ENCODE assay signal across 8 cellular contexts in the genomic region with DNA sequence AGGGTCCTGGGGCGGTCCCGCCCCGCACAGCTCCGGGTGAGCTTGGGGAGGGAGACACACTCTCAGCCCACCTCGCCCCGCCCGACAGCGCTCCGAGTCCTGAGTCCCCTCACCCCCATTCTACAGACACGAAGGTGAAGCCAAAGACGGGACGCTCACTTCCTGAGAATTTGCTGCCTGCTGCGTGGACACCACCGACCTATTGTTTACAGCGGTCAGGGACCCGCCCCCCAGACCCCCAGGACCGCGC. TPM values are rescaled to one million over a fixed set of nuclear protein-coding genes. Genes with fewer than 3 reads are reported as not detected.
DNase-seq lines count a peak whose midpoint lies in the region; ATAC-seq and TF ChIP-seq lines count a peak whose summit lies in the region.

No MANE protein-coding gene starts in this region.

- H4K20me1 ChIP-seq in DOHH2 (ENCODE audit: control insufficient read depth, insufficient read depth, low read depth, low read length): no peaks in the 10 kb centered on the region

- CTCF ChIA-PET in MCF 10A (lab: Yijun Ruan, JAX): no interaction called here

- H3K9me3 ChIP-seq in DOHH2 (ENCODE audit: control insufficient read depth, insufficient read depth, low read length) (peaks cover 58% of the 10 kb centered on the region), mesodermal cell (ENCODE audit: control insufficient read depth, low read length) (peaks cover 31% of the 10 kb centered on the region)

- no peaks in the 10 kb centered on the region for H3K4me1 Mint-ChIP-seq in MCF 10A (ENCODE audit: insufficient read depth, unreplicated experiment)

- peak overlapping the region; percentile 95 for H3K27ac Mint-ChIP-seq in MCF 10A (ENCODE audit: low read depth, unreplicated experiment)

- H3K27me3 Mint-ChIP-seq in MCF 10A (ENCODE audit: insufficient read depth, unreplicated experiment): no peaks in the 10 kb centered on the region

- POLR2A ChIA-PET in MCF 10A (lab: Yijun Ruan, JAX): interaction anchor here (1.3 to 3.0 kb wide), 2 partner anchors 136 to 212 kb away, joined by 3 to 16 read pairs; partner anchors contain the start of gene ZNF718

- H3F3A ChIP-seq in DOHH2 (ENCODE audit: control insufficient read depth, insufficient read depth): no peaks in the 10 kb centered on the region

- intact Hi-C loops in MCF 10A (cut with micrococcal nuclease): no loop called here

- H3K4me2 ChIP-seq in DOHH2 (ENCODE audit: low read length): peak overlapping the region; percentile 84

- H3K4me3 Mint-ChIP-seq in MCF 10A (ENCODE audit: unreplicated experiment): peak overlapping the region; percentile 86

- H3K4me3 ChIP-seq in DOHH2 (ENCODE audit: low read length): peak overlapping the region; percentile 84
- peak overlapping the region; percentile 89 for H3K4me3 ChIP-seq in mesodermal cell (ENCODE audit: extremely low read depth, insufficient read depth, low read length, poor library complexity, severe bottlenecking)
- H3K4me3 ChIP-seq in urinary bladder (ENCODE audit: low read depth, low read length): peak overlapping the region; percentile 57

- no peaks in the 10 kb centered on the region for H3K27me3 ChIP-seq in DOHH2 (ENCODE audit: control insufficient read depth, low read length)

- TF ChIP-seq CTCF in DOHH2 (IDR thresholded peaks at IDR 0.05; ENCODE audit: low read depth, low read length, poor library complexity, severe bottlenecking): no peak
- no peak for TF ChIP-seq CTCF in MCF 10A (IDR thresholded peaks at IDR 0.05; ENCODE audit: unreplicated experiment)

- H3K9me3 Mint-ChIP-seq in MCF 10A (ENCODE audit: unreplicated experiment): peaks cover 12% of the 10 kb centered on the region

- ATAC-seq in HG03354 (IDR thresholded peaks at IDR 0.05; ENCODE audit: poor library complexity, severe bottlenecking, unreplicated experiment): peak; percentile 8

- H3K4me1 ChIP-seq in DOHH2 (ENCODE audit: control insufficient read depth, low read length) (peaks cover 17% of the 10 kb centered on the region), mesodermal cell (ENCODE audit: control insufficient read depth, insufficient read depth, low read length, poor library complexity, severe bottlenecking) (no peaks in the 10 kb centered on the region), urinary bladder (ENCODE audit: insufficient read depth) (no peaks in the 10 kb centered on the region)

- no TSS peak for BruUV-seq in MCF 10A (replicated peaks; lab: Mats Ljungman, UMichigan)

- H3K36me3 Mint-ChIP-seq in MCF 10A (ENCODE audit: insufficient read depth, unreplicated experiment): peaks cover 30% of the 10 kb centered on the region

- no peaks in the 10 kb centered on the region for H3K9me2 ChIP-seq in DOHH2 (replicated peaks; ENCODE audit: control insufficient read depth, low read length)

- H3K27ac ChIP-seq in DOHH2 (ENCODE audit: low read depth, low read length): peak overlapping the region; percentile 50
- peak overlapping the region; percentile 89 for H3K27ac ChIP-seq in mesodermal cell (ENCODE audit: low read depth, low read length, severe bottlenecking)
- peak overlapping the region; percentile 83 for H3K27ac ChIP-seq in urinary bladder (ENCODE audit: low read depth)

- H3K36me3 ChIP-seq in DOHH2 (ENCODE audit: control insufficient read depth, low read length): peaks cover 34% of the 10 kb centered on the region
- H3K36me3 ChIP-seq in mesodermal cell (ENCODE audit: control insufficient read depth, insufficient read depth, low read length): peaks cover 30% of the 10 kb centered on the region
- H3K36me3 ChIP-seq in urinary bladder (ENCODE audit: insufficient read depth): no peaks in the 10 kb centered on the region

- peaks cover 42% of the 10 kb centered on the region for H3K79me2 ChIP-seq in DOHH2 (ENCODE audit: control insufficient read depth, low read length)

- DNase-seq in MCF 10A (ENCODE audit: unreplicated experiment) (no peak), DMS153 (lab: John Stamatoyannopoulos, UW) (no peak), AML-193 (lab: John Stamatoyannopoulos, UW) (no peak), UCSD-AML1 (lab: John Stamatoyannopoulos, UW; ENCODE audit: unreplicated experiment) (no peak)

- 0 to 2% methylated on average over 9 to 16 of the region's 18 CpGs for WGBS in mesodermal cell (ENCODE audit: insufficient coverage in 2 of 2), 2 experiments
- WGBS in urinary bladder: 1% methylated on average over 18 of the region's 18 CpGs

RNA-seq across cellular contexts. Expression of gene ZNF141, which starts 0.8 kb away (rescaled TPM):
- total RNA-seq in MCF 10A (2022): 11.3 and 11.6 TPM in 2 replicates
- polyA plus RNA-seq in mesodermal cell (2013, experiment 1 of 2): 8.3 TPM
- 9.9 TPM for polyA plus RNA-seq in mesodermal cell (2013, experiment 2 of 2)
- 84.8 TPM for total RNA-seq in urinary bladder
- polyA plus RNA-seq in urinary bladder: 4.6 TPM

RNA-seq across cellular contexts. Expression of gene ZNF732, which starts 31.5 kb away (rescaled TPM):
- total RNA-seq in MCF 10A (2022): 0.47 and 0.88 TPM in 2 replicates
- polyA plus RNA-seq in mesodermal cell (2013, experiment 1 of 2): 0.66 TPM
- 0.61 TPM for polyA plus RNA-seq in mesodermal cell (2013, experiment 2 of 2)
- 6.8 TPM for total RNA-seq in urinary bladder
- 0.19 TPM for polyA plus RNA-seq in urinary bladder
